In the genomic region with DNA sequence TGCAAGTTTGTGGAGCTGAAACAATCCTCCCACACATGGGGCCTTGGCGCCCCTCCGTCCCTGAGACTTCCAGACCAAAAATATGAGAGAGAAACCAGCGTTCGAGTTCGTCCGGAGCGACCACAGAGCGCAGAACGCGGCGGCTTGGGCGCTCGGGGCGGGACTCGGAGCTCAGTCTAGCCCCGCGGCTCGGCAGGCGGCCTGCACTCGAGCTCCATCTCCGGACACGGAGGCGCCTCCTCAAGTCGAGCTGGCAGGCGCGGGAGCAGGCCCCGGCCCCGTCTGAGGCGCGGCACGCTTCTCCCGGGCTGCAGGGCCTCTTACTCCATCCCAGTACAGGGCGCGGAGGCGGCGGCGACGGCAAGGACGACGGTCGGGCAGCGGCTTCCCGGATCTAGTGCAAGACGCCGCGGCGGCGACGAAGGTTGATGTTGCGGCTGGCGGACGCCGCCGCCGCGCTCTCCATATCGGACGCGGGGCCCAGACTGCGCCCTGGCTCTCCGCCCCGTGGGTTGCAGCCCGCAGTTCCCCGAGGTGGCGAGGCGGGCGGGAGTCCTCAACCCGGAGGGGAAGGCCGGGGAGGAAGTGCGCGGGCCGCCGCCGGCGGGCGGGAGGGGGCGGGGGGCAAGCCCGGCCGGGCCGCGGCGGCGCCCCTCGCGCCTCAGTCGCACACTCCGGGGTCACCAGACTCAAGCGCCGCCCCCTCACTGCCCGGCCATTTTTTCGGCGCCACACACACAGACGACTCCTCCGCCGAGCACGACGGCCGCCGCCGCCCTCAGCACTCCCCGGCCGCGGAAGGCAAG, we compare ENCODE assay signal across 8 cellular contexts. TPM values are rescaled to one million over a fixed set of nuclear protein-coding genes. Genes with fewer than 3 reads are reported as not detected.
DNase-seq lines count a peak whose midpoint lies in the region; ATAC-seq and TF ChIP-seq lines count a peak whose summit lies in the region.

No MANE protein-coding gene starts in this region.

- TF ChIP-seq CTCF in epithelial cell of proximal tubule (conservative IDR thresholded peaks at IDR 0.05; ENCODE audit: low read depth, low read length) = no peak

- peak; percentile 14 for ATAC-seq in GM18520 (IDR thresholded peaks at IDR 0.05; ENCODE audit: unreplicated experiment)
- ATAC-seq in HG03066 (IDR thresholded peaks at IDR 0.05; ENCODE audit: low read depth, unreplicated experiment) = peak; percentile 27

- H3K4me3 ChIP-seq in epithelial cell of proximal tubule (ENCODE audit: low read depth, low read length) = peak overlapping the region; percentile 65

- DNase-seq in Ammon's horn (ENCODE audit: low spot score) (peak; percentile 74), NCI-H446 (lab: John Stamatoyannopoulos, UW) (peak; percentile 72 to 82), epithelial cell of proximal tubule (ENCODE audit: low read depth) (no peak), mucosa of gallbladder (ENCODE audit: low spot score) (peak; percentile 58)
- DNase-seq in activated CD8-positive, alpha-beta memory T cell treated with anti-CD3 and anti-CD28 coated beads, Interleukin-2, amount 50 U/mL, for 1 hour (ENCODE audit: extremely low read depth) = peak; percentile 47
- DNase-seq in stimulated activated CD8-positive, alpha-beta memory T cell treated with anti-CD3 and anti-CD28 coated beads, Interleukin-4, amount 100 ng/mL, for 48 hours = peak; percentile 80

RNA-seq across cellular contexts. Expression of a gene that starts 0.7 kb away (rescaled TPM):
- total RNA-seq in epithelial cell of proximal tubule (8.0 and 8.3 TPM in 2 replicates), mucosa of gallbladder (29.7 TPM)

RNA-seq across cellular contexts. Expression of a gene that starts 54.7 kb away (rescaled TPM):
- total RNA-seq in epithelial cell of proximal tubule (39.1 and 80.6 TPM in 2 replicates), mucosa of gallbladder (46.5 TPM)
